1 cellular context compared by ENCODE assay signal in the genomic region with DNA sequence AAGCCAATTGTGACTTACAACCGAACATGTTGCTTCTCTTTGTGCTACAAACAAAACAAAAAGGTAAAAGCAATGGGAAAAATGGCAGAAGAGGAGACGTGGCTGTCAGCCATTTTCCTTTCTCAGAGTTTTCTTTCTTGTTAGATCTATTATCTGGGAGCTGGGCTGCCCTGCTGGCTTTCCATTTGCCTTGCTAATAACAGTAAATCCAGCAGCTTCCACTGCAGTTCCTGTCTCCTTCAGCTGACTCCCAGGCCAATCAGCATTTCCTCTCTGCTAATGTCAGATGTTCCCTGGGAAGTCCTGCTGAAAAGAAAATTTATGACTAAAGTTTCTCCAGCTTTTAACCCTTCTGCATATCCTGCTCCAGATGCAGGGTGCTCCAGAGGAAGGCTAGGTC.
A peak's percentile ranks its signal among the peaks of the same experiment; 100 is the strongest.
TF ChIP-seq lines count a peak whose summit lies in the region.

No MANE protein-coding gene starts in this region.

TF ChIP-seq in IMR-90, 13 proteins besides CTCF, POLR2A, EP300 and RAD21 (continued from another document):
- TF ChIP-seq MXI1 (IDR thresholded peaks at IDR 0.05; ENCODE audit: borderline replicate concordance, low read depth, low read length) (no peak), RCOR1 (IDR thresholded peaks at IDR 0.05; ENCODE audit: insufficient replicate concordance, low read length) (no peak), BHLHE40 (IDR thresholded peaks at IDR 0.05; ENCODE audit: low read depth, low read length) (no peak), RFX5 (IDR thresholded peaks at IDR 0.05; ENCODE audit: low read depth, low read length) (peak; percentile 64; the same call in 1 of the 2 replicates)
- TF ChIP-seq, protein P1, sequence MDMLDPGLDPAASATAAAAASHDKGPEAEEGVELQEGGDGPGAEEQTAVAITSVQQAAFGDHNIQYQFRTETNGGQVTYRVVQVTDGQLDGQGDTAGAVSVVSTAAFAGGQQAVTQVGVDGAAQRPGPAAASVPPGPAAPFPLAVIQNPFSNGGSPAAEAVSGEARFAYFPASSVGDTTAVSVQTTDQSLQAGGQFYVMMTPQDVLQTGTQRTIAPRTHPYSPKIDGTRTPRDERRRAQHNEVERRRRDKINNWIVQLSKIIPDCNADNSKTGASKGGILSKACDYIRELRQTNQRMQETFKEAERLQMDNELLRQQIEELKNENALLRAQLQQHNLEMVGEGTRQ (IDR thresholded peaks at IDR 0.05; ENCODE audit: low read depth, low read length) = no peak
TF ChIP-seq in IMR-90: peak in this region for 1.
